11 cellular contexts compared by ENCODE assay signal in genomic region chr1:149781413-149781981, GRCh38. TPM values are rescaled to one million over a fixed set of nuclear protein-coding genes. Genes with fewer than 3 reads are reported as not detected.
DNase-seq lines count a peak whose midpoint lies in the region; ATAC-seq and TF ChIP-seq lines count a peak whose summit lies in the region.
"Not testable (repeated sequence)": the region's sequence is repeated elsewhere in the genome, so short reads cannot be mapped to it uniquely, and the experiment has no call there.
"Had no signal": no experiment of that assay in that cellular context is flagged by ENCODE, and none has a peak within 500 bp of the region (broad histone marks: within the 10 kb centered on the region; RNA-seq: fewer than 3 reads in every experiment).

No MANE protein-coding gene starts in this region.

- H3K4me1 ChIP-seq in right cardiac atrium (ENCODE audit: control insufficient read depth, insufficient read depth, low read length): not testable (repeated sequence)

- H3K36me3 Mint-ChIP-seq in activated T-cell treated with anti-CD3 and anti-CD28 coated beads, Interleukin-2, amount 50 U/mL, for 4 hours (ENCODE audit: insufficient read depth); activated naive CD4-positive, alpha-beta T cell treated with anti-CD3 and anti-CD28 coated beads, Interleukin-2, amount 50 U/mL, for 72 hours: not testable (repeated sequence)

- TF ChIP-seq CTCF in HL-60 (IDR thresholded peaks at IDR 0.05; ENCODE audit: insufficient read depth, low read length): not testable (repeated sequence)

- DNase-seq in HL-60 (ENCODE audit: low read depth in 1 of 2, low spot score in 1 of 2); activated T-cell treated with anti-CD3 and anti-CD28 coated beads, Interleukin-2, amount 50 U/mL, for 4 hours; activated naive CD4-positive, alpha-beta T cell treated with anti-CD3 and anti-CD28 coated beads, Interleukin-2, amount 50 U/mL, for 72 hours (ENCODE audit: low spot score in 2 of 2); right cardiac atrium: not testable (repeated sequence)
- peak; percentile 43 for DNase-seq in activated CD4-positive, alpha-beta T cell treated with anti-CD3 and anti-CD28 coated beads for 48 hours
- DNase-seq in stimulated activated CD4-positive, alpha-beta T cell treated with anti-CD3 and anti-CD28 coated beads, Interleukin-15, amount 100 ng/mL, for 24 hours: peak; percentile 15
- DNase-seq in stimulated activated naive CD8-positive, alpha-beta T cell treated with anti-CD3 and anti-CD28 coated beads, Interleukin-15, amount 100 ng/mL, for 72 hours: peak in 1 of 2 donors; percentile 31

- not testable (repeated sequence) for H3K27me3 Mint-ChIP-seq in activated T-cell treated with anti-CD3 and anti-CD28 coated beads, Interleukin-2, amount 50 U/mL, for 4 hours (ENCODE audit: low read depth); stimulated activated naive CD8-positive, alpha-beta T cell treated with anti-CD3 and anti-CD28 coated beads, Interleukin-15, amount 100 ng/mL, for 72 hours

- H3K4me1 Mint-ChIP-seq in activated T-cell treated with anti-CD3 and anti-CD28 coated beads, Interleukin-2, amount 50 U/mL, for 4 hours (ENCODE audit: low read depth): not testable (repeated sequence)
- H3K4me1 Mint-ChIP-seq in stimulated activated naive CD8-positive, alpha-beta T cell treated with anti-CD3 and anti-CD28 coated beads, Interleukin-15, amount 100 ng/mL, for 72 hours: peaks cover 10% of the 10 kb centered on the region

- peak; percentile 90 to 96 for ATAC-seq in activated T-cell treated with anti-CD3 and anti-CD28 coated beads, Interleukin-2, amount 50 U/mL, for 4 hours
- ATAC-seq in activated naive CD4-positive, alpha-beta T cell treated with anti-CD3 and anti-CD28 coated beads, Interleukin-2, amount 50 U/mL, for 72 hours: peak; percentile 90 to 91
- peak; percentile 49 to 61 for ATAC-seq in right cardiac atrium
- ATAC-seq in stimulated activated naive CD8-positive, alpha-beta T cell treated with anti-CD3 and anti-CD28 coated beads, Interleukin-15, amount 100 ng/mL, for 72 hours: peak; percentile 93

- H3K4me3 ChIP-seq in HL-60 (replicated peaks; ENCODE audit: insufficient read depth, low read length); right cardiac atrium (ENCODE audit: low read length): not testable (repeated sequence)

- H3K27ac Mint-ChIP-seq in activated naive CD4-positive, alpha-beta T cell treated with anti-CD3 and anti-CD28 coated beads, Interleukin-2, amount 50 U/mL, for 72 hours; stimulated activated naive CD8-positive, alpha-beta T cell treated with anti-CD3 and anti-CD28 coated beads, Interleukin-15, amount 100 ng/mL, for 72 hours: not testable (repeated sequence)

- 62% methylated on average over 5 of the region's 5 CpGs for WGBS in right cardiac atrium

- intact Hi-C loops in right cardiac atrium (cut with DNase I): not testable (repeated sequence)

- H3K4me3 Mint-ChIP-seq in activated T-cell treated with anti-CD3 and anti-CD28 coated beads, Interleukin-2, amount 50 U/mL, for 4 hours: not testable (repeated sequence)
- H3K4me3 Mint-ChIP-seq in stimulated activated naive CD8-positive, alpha-beta T cell treated with anti-CD3 and anti-CD28 coated beads, Interleukin-15, amount 100 ng/mL, for 72 hours: peak overlapping the region in 1 of 2 donors; percentile 8

- H3K9me3 Mint-ChIP-seq in activated T-cell treated with anti-CD3 and anti-CD28 coated beads, Interleukin-2, amount 50 U/mL, for 4 hours; activated naive CD4-positive, alpha-beta T cell treated with anti-CD3 and anti-CD28 coated beads, Interleukin-2, amount 50 U/mL, for 72 hours; stimulated activated naive CD8-positive, alpha-beta T cell treated with anti-CD3 and anti-CD28 coated beads, Interleukin-15, amount 100 ng/mL, for 72 hours: not testable (repeated sequence)

- H3K27me3 ChIP-seq in HL-60 (ENCODE audit: insufficient read depth, poor library complexity, severe bottlenecking); right cardiac atrium (ENCODE audit: control insufficient read depth, insufficient read depth): not testable (repeated sequence)

- H3K9me3 ChIP-seq in right cardiac atrium (ENCODE audit: control insufficient read depth, low read length): not testable (repeated sequence)

- peak overlapping the region; percentile 76 for H3K27ac ChIP-seq in HL-60 (replicated peaks)
- H3K27ac ChIP-seq in right cardiac atrium (ENCODE audit: low read length): not testable (repeated sequence)

RNA-seq across cellular contexts. Expression of gene FCGR1A, which starts 1.0 kb away (rescaled TPM):
- not detected for total RNA-seq in activated T-cell treated with anti-CD3 and anti-CD28 coated beads, Interleukin-2, amount 50 U/mL, for 4 hours
- not detected for total RNA-seq in activated naive CD4-positive, alpha-beta T cell treated with anti-CD3 and anti-CD28 coated beads, Interleukin-2, amount 50 U/mL, for 72 hours
- 1 to 10 TPM; 2.0 to 5.0 (median 2.5) TPM for total RNA-seq in right cardiac atrium
- polyA plus RNA-seq in right cardiac atrium: 1.9 TPM
- total RNA-seq: H1, HT1080, PC-9 had no signal
- polyA plus RNA-seq: A549, H1 had no signal
